23 cellular contexts compared by ENCODE assay signal in the genomic region with DNA sequence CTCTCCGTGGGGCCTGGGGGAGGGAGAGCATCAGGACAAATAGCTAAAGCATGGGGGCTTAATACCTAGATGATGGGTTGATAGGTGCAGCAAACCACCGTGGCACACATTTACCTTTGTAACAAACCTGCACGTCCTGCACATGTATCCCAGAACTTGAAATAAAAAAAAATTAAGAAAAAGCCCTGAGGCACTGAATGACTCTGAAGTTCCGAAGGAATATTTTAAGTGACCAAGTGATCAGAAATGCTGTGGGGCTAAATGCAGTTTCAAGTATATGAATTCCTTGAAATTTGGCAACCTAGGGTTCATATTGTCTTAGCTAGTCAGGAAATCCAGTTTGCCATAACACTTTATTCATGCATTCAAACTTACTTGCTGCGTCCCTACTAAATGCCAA.
DNase-seq lines count a peak whose midpoint lies in the region; ATAC-seq, FAIRE-seq and TF ChIP-seq lines count a peak whose summit lies in the region.
"Had no signal": no experiment of that assay in that cellular context is flagged by ENCODE, and none has a peak within 500 bp of the region (broad histone marks: within the 10 kb centered on the region; RNA-seq: fewer than 3 reads in every experiment).

No MANE protein-coding gene starts in this region.

- H3K27me3 ChIP-seq in OCI-LY1 (ENCODE audit: insufficient read depth, low read length), result no peaks in the 10 kb centered on the region
- no peaks in the 10 kb centered on the region for H3K27me3 ChIP-seq in trophoblast cell (ENCODE audit: insufficient read depth, low read length)
- no peaks in the 10 kb centered on the region for H3K27me3 ChIP-seq in H7 (ENCODE audit: control insufficient read depth, insufficient read depth, low read length)
- no peaks in the 10 kb centered on the region for H3K27me3 ChIP-seq in GM23338 (ENCODE audit: insufficient read depth)

- no peaks in the 10 kb centered on the region for H3K9me2 ChIP-seq in OCI-LY1 (ENCODE audit: low read depth, low read length)
- H3K9me2 ChIP-seq in GM23338 (ENCODE audit: insufficient read depth), result no peaks in the 10 kb centered on the region

- H4K91ac ChIP-seq in trophoblast cell (ENCODE audit: low read depth, low read length), result no peak overlapping the region

- DNase-seq in D721Med (ENCODE audit: insufficient read length, low spot score) (no peak), trophoblast cell (peak; percentile 61 to 98), H7 (no peak), GM23338 (ENCODE audit: low spot score) (no peak)
- DNase-seq: AML-193; Caco-2; Calu3; CD4-positive, alpha-beta T cell; CD8-positive, alpha-beta T cell; DMS 273 treated with DMSO at 0.1 percent for 48 hours; DMS153; DMS53; DMS79; GF-D8 had no signal

- H2BK5ac ChIP-seq in trophoblast cell (ENCODE audit: low read depth, low read length, poor library complexity), result no peak overlapping the region

- no peak overlapping the region for H3K14ac ChIP-seq in trophoblast cell (ENCODE audit: low read length)

- ATAC-seq in GM23338, result no peak
- ATAC-seq: A549; CD8-positive, alpha-beta T cell had no signal

- no peaks in the 10 kb centered on the region for H3K27me3 Mint-ChIP-seq in GM23338 (ENCODE audit: insufficient read depth, low read depth, poor library complexity)
- H3K27me3 Mint-ChIP-seq: CD4-positive, alpha-beta T cell had no signal

- H3K27ac Mint-ChIP-seq in GM23338, result no peak overlapping the region
- H3K27ac Mint-ChIP-seq: B cell; CD4-positive, alpha-beta T cell; CD8-positive, alpha-beta T cell had no signal

- no peak overlapping the region for H3K23ac ChIP-seq in trophoblast cell (ENCODE audit: low read length)

- peaks cover 8% of the 10 kb centered on the region; the same call in 2 of the 3 replicates for H3K9me3 Mint-ChIP-seq in GM23338
- H3K9me3 Mint-ChIP-seq: CD4-positive, alpha-beta T cell had no signal

- H3K36me3 Mint-ChIP-seq in GM23338 (ENCODE audit: low read depth), result no peaks in the 10 kb centered on the region
- H3K36me3 Mint-ChIP-seq: CD8-positive, alpha-beta T cell had no signal

- H3K4me3 ChIP-seq in OCI-LY1 (ENCODE audit: low read depth, low read length, poor library complexity, severe bottlenecking) (no peak overlapping the region), trophoblast cell (ENCODE audit: low read depth, low read length) (no peak overlapping the region), H7 (ENCODE audit: insufficient read depth, low read depth, low read length) (no peak overlapping the region), GM23338 (no peak overlapping the region)
- H3K4me3 ChIP-seq: A549; BLaER1 treated with 17β-estradiol and CSF1 and Interleukin-3, amounts not matched to agents 10 nM and 100 nM had no signal

- no peak overlapping the region for H2BK120ac ChIP-seq in trophoblast cell (ENCODE audit: insufficient read depth, low read length, poor library complexity)

- no peak overlapping the region for H2AFZ ChIP-seq in OCI-LY1 (ENCODE audit: low read length)
- no peak overlapping the region for H2AFZ ChIP-seq in trophoblast cell (ENCODE audit: insufficient read depth, low read length, poor library complexity)
- no peak overlapping the region for H2AFZ ChIP-seq in GM23338

- H3K27ac ChIP-seq in OCI-LY1 (ENCODE audit: low read depth, low read length, poor library complexity, severe bottlenecking), result peak overlapping the region; percentile 14
- no peak overlapping the region for H3K27ac ChIP-seq in trophoblast cell (ENCODE audit: low read depth, low read length)
- no peak overlapping the region for H3K27ac ChIP-seq in GM23338 (ENCODE audit: low read depth)
- H3K27ac ChIP-seq: 22Rv1; A549; BLaER1 treated with 17β-estradiol and CSF1 and Interleukin-3, amounts not matched to agents 10 nM and 100 nM; C4-2B had no signal

- no peaks in the 10 kb centered on the region for H3K79me1 ChIP-seq in trophoblast cell (ENCODE audit: low read length)

- no peak overlapping the region for H2BK12ac ChIP-seq in trophoblast cell (ENCODE audit: low read length)

- H3K9ac ChIP-seq in OCI-LY1 (ENCODE audit: low read length) (no peak overlapping the region), trophoblast cell (ENCODE audit: low read length) (no peak overlapping the region)
- H3K9ac ChIP-seq: BLaER1 treated with 17β-estradiol and CSF1 and Interleukin-3, amounts not matched to agents 10 nM and 100 nM had no signal

- H4K20me1 ChIP-seq in OCI-LY1 (ENCODE audit: insufficient read depth, low read length) (no peaks in the 10 kb centered on the region), GM23338 (replicated peaks; ENCODE audit: insufficient read depth) (no peaks in the 10 kb centered on the region)
- H4K20me1 ChIP-seq: BLaER1 treated with 17β-estradiol and CSF1 and Interleukin-3, amounts not matched to agents 10 nM and 100 nM had no signal

- H3K4ac ChIP-seq in trophoblast cell (ENCODE audit: low read depth, low read length), result no peak overlapping the region

- H3K4me1 ChIP-seq in OCI-LY1 (ENCODE audit: insufficient read depth, low read length, severe bottlenecking), result peaks cover 54% of the 10 kb centered on the region
- no peaks in the 10 kb centered on the region for H3K4me1 ChIP-seq in trophoblast cell (ENCODE audit: control insufficient read depth in 1 of 2, insufficient read depth in 2 of 2, low read length in 2 of 2)
- H3K4me1 ChIP-seq in GM23338 (ENCODE audit: insufficient read depth), result 0 out of 2 replicates have a peak, but pooled peaks cover 4% of the 10 kb centered on the region
- H3K4me1 ChIP-seq: A549, Caco-2 had no signal

- H3K4me2 ChIP-seq in OCI-LY1 (ENCODE audit: low read length) (no peak overlapping the region), trophoblast cell (ENCODE audit: low read length) (no peak overlapping the region), GM23338 (no peak overlapping the region)
- H3K4me2 ChIP-seq: A549; BLaER1 treated with 17β-estradiol and CSF1 and Interleukin-3, amounts not matched to agents 10 nM and 100 nM had no signal

- H3K9me3 ChIP-seq in OCI-LY1 (ENCODE audit: low read length) (peaks cover 13% of the 10 kb centered on the region; the same call in 1 of the 2 replicates), trophoblast cell (ENCODE audit: insufficient read depth, low read depth, low read length) (no peaks in the 10 kb centered on the region)
- H3K9me3 ChIP-seq: A549, Caco-2 had no signal

- H3K4me1 Mint-ChIP-seq in GM23338, result peaks cover 6% of the 10 kb centered on the region

- H3F3A ChIP-seq in OCI-LY1 (ENCODE audit: insufficient read depth, low read length), result no peaks in the 10 kb centered on the region
- no peaks in the 10 kb centered on the region for H3F3A ChIP-seq in GM23338 (replicated peaks; ENCODE audit: low read depth)

- no peak overlapping the region for H3K4me3 Mint-ChIP-seq in GM23338
- H3K4me3 Mint-ChIP-seq: B cell; CD4-positive, alpha-beta T cell; CD8-positive, alpha-beta T cell had no signal

- H3K18ac ChIP-seq in trophoblast cell (ENCODE audit: low read length), result no peak overlapping the region

- FAIRE-seq in D721Med (lab: Jason Lieb, UNC), result peak; percentile 95
- FAIRE-seq: A549, G401.6, GM12891, GM19239 had no signal

- no peak overlapping the region for H4K8ac ChIP-seq in trophoblast cell (ENCODE audit: low read depth, low read length)

- TF ChIP-seq CTCF in D721Med (IDR thresholded peaks at IDR 0.05; ENCODE audit: insufficient read depth, missing control alignments), result no peak
- TF ChIP-seq CTCF in OCI-LY1 (IDR thresholded peaks at IDR 0.05; ENCODE audit: low read length), result no peak
- TF ChIP-seq CTCF in GM23338 (conservative IDR thresholded peaks at IDR 0.05; ENCODE audit: low read depth in 2 of 2), result no peak

- no peak overlapping the region for H4K12ac ChIP-seq in trophoblast cell (ENCODE audit: low read depth, low read length)

- H3K79me2 ChIP-seq in OCI-LY1 (ENCODE audit: insufficient read depth, low read length) (no peaks in the 10 kb centered on the region), trophoblast cell (ENCODE audit: control insufficient read depth, insufficient read depth, low read length, poor library complexity) (no peaks in the 10 kb centered on the region), GM23338 (replicated peaks; ENCODE audit: insufficient read depth) (no peaks in the 10 kb centered on the region)

- H3K36me3 ChIP-seq in OCI-LY1 (ENCODE audit: insufficient read depth, low read length) (no peaks in the 10 kb centered on the region), trophoblast cell (ENCODE audit: control insufficient read depth in 1 of 2, insufficient read depth in 2 of 2, low read length in 2 of 2) (no peaks in the 10 kb centered on the region), H7 (replicated peaks; ENCODE audit: control insufficient read depth, insufficient read depth, low read length) (no peaks in the 10 kb centered on the region), GM23338 (ENCODE audit: insufficient read depth) (no peaks in the 10 kb centered on the region)
- H3K36me3 ChIP-seq: BLaER1 treated with 17β-estradiol and CSF1 and Interleukin-3, amounts not matched to agents 10 nM and 100 nM had no signal

- WGBS in trophoblast cell (ENCODE audit: extremely low coverage, insufficient coverage, insufficient read length), result no CpG with 5 or more reads among the region's 5 CpGs

- no peak overlapping the region for H2AK5ac ChIP-seq in trophoblast cell (ENCODE audit: low read length)

TF ChIP-seq in GM23338, 12 proteins besides CTCF, POLR2A, EP300 and RAD21 (continues in another document):
- TF ChIP-seq JUNB (IDR thresholded peaks at IDR 0.05; ENCODE audit: unreplicated experiment), result no peak
- TF ChIP-seq NANOG (IDR thresholded peaks at IDR 0.05; ENCODE audit: borderline replicate concordance), result no peak

Comparison
In these comparisons a context has a peak if more than half of its experiments do, and no peak if none do; other contexts are left out.
1. DNase-seq: peak in trophoblast cell (2 of 2); none in D721Med (single experiment), H7 (single experiment) and GM23338 (single experiment).